ENCODE assay signal across 11 cellular contexts in the genomic region with DNA sequence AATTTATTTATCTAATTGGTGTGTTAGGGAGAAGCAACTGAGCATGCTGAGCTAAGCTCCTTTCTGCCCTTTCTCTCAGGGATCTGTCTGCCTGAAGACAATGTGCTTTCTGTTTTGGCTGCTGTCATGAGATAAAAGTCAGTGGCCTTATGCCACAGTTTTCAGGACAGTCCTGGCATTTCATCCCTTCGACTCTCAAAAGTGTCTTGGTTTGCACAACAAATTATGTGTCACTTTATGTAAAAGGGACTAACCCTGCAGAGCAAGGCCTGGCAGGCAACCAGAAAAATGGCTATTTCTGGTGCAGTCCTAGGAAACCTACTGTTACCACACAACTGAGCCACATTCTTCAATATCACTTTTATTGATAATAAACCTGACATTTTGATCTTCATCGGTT.
A peak's percentile ranks its signal among the peaks of the same experiment; 100 is the strongest.
DNase-seq lines count a peak whose midpoint lies in the region; ATAC-seq and TF ChIP-seq lines count a peak whose summit lies in the region.
"Had no signal": no experiment of that assay in that cellular context is flagged by ENCODE, and none has a peak within 500 bp of the region (broad histone marks: within the 10 kb centered on the region; RNA-seq: fewer than 3 reads in every experiment).

No MANE protein-coding gene starts in this region.

- 49% methylated on average over 2 of the region's 2 CpGs for WGBS in right cardiac atrium

- TF ChIP-seq CTCF in HFFc6 (IDR thresholded peaks at IDR 0.05) = no peak
- TF ChIP-seq CTCF in GM10266 (IDR thresholded peaks at IDR 0.05; ENCODE audit: control insufficient read depth, insufficient read depth, low read depth, missing control alignments) = no peak

- H3K9me3 ChIP-seq in right cardiac atrium (ENCODE audit: control insufficient read depth, low read length) = no peaks in the 10 kb centered on the region
- H3K9me3 ChIP-seq: body of pancreas, mucosa of descending colon, right lobe of liver, SK-N-SH had no signal

- H3K27ac ChIP-seq in right cardiac atrium (ENCODE audit: low read length) (no peak overlapping the region), substantia nigra (ENCODE audit: low read depth, low read length, poor library complexity, severe bottlenecking) (peak overlapping the region; percentile 35)
- H3K27ac ChIP-seq: right lobe of liver had no signal

- no peaks in the 10 kb centered on the region for H3K9me3 Mint-ChIP-seq in HFFc6

- H3K27me3 ChIP-seq in right cardiac atrium (ENCODE audit: control insufficient read depth, insufficient read depth) = no peaks in the 10 kb centered on the region
- H3K27me3 ChIP-seq: body of pancreas had no signal

- intact Hi-C loops in right cardiac atrium (cut with DNase I) = loop anchor here (2.0 to 5.0 kb wide), 3 partner anchors 397 to 399 kb away; no protein-coding TSS in a partner anchor

- no peaks in the 10 kb centered on the region for H3K36me3 Mint-ChIP-seq in HFFc6 (ENCODE audit: low read depth)

- no peak overlapping the region for H3K4me3 ChIP-seq in right cardiac atrium (ENCODE audit: low read length)
- H3K4me3 ChIP-seq: body of pancreas, mucosa of descending colon, right lobe of liver had no signal

- H3K4me1 ChIP-seq in right cardiac atrium (ENCODE audit: control insufficient read depth, insufficient read depth, low read length) = peaks cover 9% of the 10 kb centered on the region
- H3K4me1 ChIP-seq: right lobe of liver had no signal

- peak overlapping the region; percentile 51 for H3K27ac Mint-ChIP-seq in HFFc6

- DNase-seq in HFFc6 (peak; percentile 32), UCSD-AML1 (lab: John Stamatoyannopoulos, UW; ENCODE audit: unreplicated experiment) (peak; percentile 11), right cardiac atrium (peak; percentile 36 to 66 (median 42)), substantia nigra (lab: John Stamatoyannopoulos, UW) (peak in 22 of 49 donors; percentile 2 to 53 (median 15)), NCI-H146 (lab: John Stamatoyannopoulos, UW) (no peak), RKO (ENCODE audit: low spot score) (no peak), GM10266 (ENCODE audit: extremely low spot score) (no peak)
- DNase-seq: right lobe of liver had no signal

- peak; percentile 54 to 66 for ATAC-seq in right cardiac atrium

- no peaks in the 10 kb centered on the region; the same call in 1 of the 2 replicates for H3K27me3 Mint-ChIP-seq in HFFc6 (ENCODE audit: insufficient read depth)

- H3K4me1 Mint-ChIP-seq in HFFc6 (ENCODE audit: low read depth) = peaks cover 82% of the 10 kb centered on the region

- peak overlapping the region; percentile 65 for H3K4me3 Mint-ChIP-seq in HFFc6

Comparison
In these comparisons a context has a peak if more than half of its experiments do, and no peak if none do; other contexts are left out.
1. DNase-seq: peak in HFFc6 (single experiment), UCSD-AML1 (single experiment) and right cardiac atrium (3 of 3); none in NCI-H146 (single experiment), RKO (single experiment) and GM10266 (single experiment).